Comparison of ENCODE assay signal across 8 cellular contexts in genomic region chr11:57777969-57778317, GRCh38. TPM values are rescaled to one million over a fixed set of nuclear protein-coding genes. Genes with fewer than 3 reads are reported as not detected.
DNase-seq lines count a peak whose midpoint lies in the region; ATAC-seq and TF ChIP-seq lines count a peak whose summit lies in the region.

No MANE protein-coding gene starts in this region.

- no peak overlapping the region for H3K23ac ChIP-seq in neuronal stem cell (ENCODE audit: low read depth, low read length, poor library complexity)

- H3K79me1 ChIP-seq in neuronal stem cell (ENCODE audit: low read depth, low read length), result no peaks in the 10 kb centered on the region

- H2BK12ac ChIP-seq in neuronal stem cell (ENCODE audit: low read length), result no peak overlapping the region

- POLR2A ChIA-PET in A673 (lab: Charles Lee; ENCODE audit: low non-redundant PET), result interaction anchor here (1.1 kb wide), 1 partner anchor 10 kb away, joined by 17 read pairs; no protein-coding TSS in a partner anchor

- H2AK5ac ChIP-seq in neuronal stem cell (ENCODE audit: low read depth, low read length), result no peak overlapping the region

- peak overlapping the region; percentile 91 for H3K27ac ChIP-seq in A673 (ENCODE audit: low read depth, low read length, poor library complexity, severe bottlenecking)
- H3K27ac ChIP-seq in RWPE2 (ENCODE audit: poor library complexity, severe bottlenecking), result peak overlapping the region; percentile 93
- H3K27ac ChIP-seq in neuronal stem cell (replicated peaks; ENCODE audit: low read length), result peak overlapping the region; percentile 97

- 0 out of 3 replicates have a peak, but pooled peaks have one; percentile 3 for ATAC-seq in RWPE2 (ENCODE audit: low read depth)
- ATAC-seq in GM19328 (IDR thresholded peaks at IDR 0.05; ENCODE audit: unreplicated experiment), result no peak

- intact Hi-C loops in A673 (cut with micrococcal nuclease; ENCODE audit: unreplicated experiment), result loop anchor here (2.0 kb wide), 1 partner anchor 15 kb away; no protein-coding TSS in a partner anchor

- no peak overlapping the region for H4K91ac ChIP-seq in neuronal stem cell (ENCODE audit: low read depth, low read length, poor library complexity)

- H3K4me3 ChIP-seq in A673 (ENCODE audit: low read depth, low read length, poor library complexity, severe bottlenecking) (peak overlapping the region; percentile 14), RWPE2 (ENCODE audit: severe bottlenecking) (no peak overlapping the region), fibroblast of the aortic adventitia (ENCODE audit: low read depth, low read length) (peak overlapping the region; percentile 47), neuronal stem cell (ENCODE audit: low read length in 2 of 2) (peak overlapping the region in 1 of 2 donors; percentile 25)

- peaks cover 61% of the 10 kb centered on the region for H3K4me1 ChIP-seq in A673 (ENCODE audit: insufficient read depth, low read length, poor library complexity, severe bottlenecking)
- peaks cover 94% of the 10 kb centered on the region for H3K4me1 ChIP-seq in RWPE2 (ENCODE audit: insufficient read depth, poor library complexity, severe bottlenecking)
- peaks cover 29 to 35% of the 10 kb centered on the region in 2 donors for H3K4me1 ChIP-seq in neuronal stem cell (ENCODE audit: control insufficient read depth in 2 of 2, insufficient read depth in 1 of 2, low read depth in 1 of 2, low read length in 2 of 2)

- WGBS in neuronal stem cell (ENCODE audit: extremely low coverage in 2 of 2, insufficient read length in 2 of 2, insufficient replicate concordance in 1 of 2), 2 donors, result no CpG with 5 or more reads among the region's 3 CpGs

- no peak overlapping the region for H4K8ac ChIP-seq in neuronal stem cell (ENCODE audit: low read depth, low read length)

- H2BK15ac ChIP-seq in neuronal stem cell (ENCODE audit: low read length), result no peak overlapping the region

- H3K4ac ChIP-seq in neuronal stem cell (ENCODE audit: low read length), result no peak overlapping the region

- no peak overlapping the region for H2BK120ac ChIP-seq in neuronal stem cell (ENCODE audit: low read depth, low read length)

- TSS peak; percentile 87 for BruUV-seq in A673 (replicated peaks; lab: Mats Ljungman, UMichigan)

- peak overlapping the region; percentile 28 for H3K4me2 ChIP-seq in neuronal stem cell (ENCODE audit: insufficient read depth, low read length, poor library complexity, severe bottlenecking)

- H2AFZ ChIP-seq in neuronal stem cell (ENCODE audit: low read length), result peak overlapping the region; percentile 5

- H3K27me3 ChIP-seq in A673 (replicated peaks; ENCODE audit: insufficient read depth, low read depth, low read length, poor library complexity) (no peaks in the 10 kb centered on the region), RWPE2 (ENCODE audit: insufficient read depth, poor library complexity, severe bottlenecking) (no peaks in the 10 kb centered on the region), neuronal stem cell (ENCODE audit: control insufficient read depth in 3 of 3, insufficient read depth in 3 of 3, low read depth in 1 of 3, low read length in 3 of 3) (no peaks in the 10 kb centered on the region)

- no peak overlapping the region for H3K14ac ChIP-seq in neuronal stem cell (ENCODE audit: low read length)

- H3K36me3 ChIP-seq in A673 (ENCODE audit: insufficient read depth, low read length, poor library complexity, severe bottlenecking), result no peaks in the 10 kb centered on the region
- peaks cover 15% of the 10 kb centered on the region; the same call in 1 of the 2 replicates for H3K36me3 ChIP-seq in RWPE2 (ENCODE audit: low read depth)
- H3K36me3 ChIP-seq in neuronal stem cell (replicated peaks in 1 of 2; ENCODE audit: control insufficient read depth in 2 of 2, insufficient read depth in 2 of 2, low read length in 2 of 2), result peaks cover 0 to 39% of the 10 kb centered on the region in 2 donors

- DNase-seq in A673 (ENCODE audit: low spot score), result no peak
- DNase-seq in RWPE2 (ENCODE audit: low spot score), result no peak
- no peak for DNase-seq in fibroblast of the aortic adventitia (ENCODE audit: low read depth)
- DNase-seq in neuronal stem cell (ENCODE audit: low spot score), result no peak
- DNase-seq in stimulated activated naive CD4-positive, alpha-beta T cell (lab: John Stamatoyannopoulos, UW), result no peak
- no peak for DNase-seq in EL
- no peak for DNase-seq in NCI-H2081 (lab: John Stamatoyannopoulos, UW)

- CTCF ChIA-PET in A673 (lab: Charles Lee), result interaction anchor here (1.0 to 2.0 kb wide), 3 partner anchors 17 to 136 kb away, joined by 4 to 27 read pairs (median 4); partner anchors contain the start of gene CTNND1

- no peak overlapping the region for H2BK5ac ChIP-seq in neuronal stem cell (ENCODE audit: low read length)

- no peak overlapping the region for H3K9ac ChIP-seq in neuronal stem cell (ENCODE audit: low read depth, low read length, poor library complexity)

- no peak for TF ChIP-seq CTCF in A673 (conservative IDR thresholded peaks at IDR 0.05; ENCODE audit: low read depth, low read length)
- no peak for TF ChIP-seq CTCF in RWPE2 (IDR thresholded peaks at IDR 0.05; ENCODE audit: poor library complexity, severe bottlenecking)
- TF ChIP-seq CTCF in fibroblast of the aortic adventitia (IDR thresholded peaks at IDR 0.05; ENCODE audit: insufficient read depth, low read length), result no peak

- H3K18ac ChIP-seq in neuronal stem cell (ENCODE audit: low read length), result no peak overlapping the region

- H3K9me3 ChIP-seq in A673 (ENCODE audit: low read depth, low read length, poor library complexity, severe bottlenecking), result no peaks in the 10 kb centered on the region
- H3K9me3 ChIP-seq in RWPE2 (ENCODE audit: severe bottlenecking), result no peaks in the 10 kb centered on the region
- no peaks in the 10 kb centered on the region for H3K9me3 ChIP-seq in neuronal stem cell (replicated peaks in 1 of 2; ENCODE audit: control insufficient read depth in 2 of 2, insufficient read depth in 1 of 2, low read depth in 1 of 2, low read length in 2 of 2)

RNA-seq across cellular contexts. Expression of gene CTNND1, which starts 16.3 kb away (rescaled TPM):
- total RNA-seq in A673 (2021) (133 and 174 TPM in 2 replicates), fibroblast of the aortic adventitia (ENCODE audit: low replicate concordance) (83.1 and 169 TPM in 2 replicates)
- polyA plus RNA-seq in neuronal stem cell (2013, experiment 1 of 2), result 80.5 TPM
- 79.9 TPM for polyA plus RNA-seq in neuronal stem cell (2013, experiment 2 of 2)

RNA-seq across cellular contexts. Expression of gene BTBD18, which starts 26.3 kb away (rescaled TPM):
- total RNA-seq in A673 (2021) (not detected in 2 replicates), fibroblast of the aortic adventitia (ENCODE audit: low replicate concordance) (0.09 TPM in 1 of 2 replicates, not detected in the other)
- polyA plus RNA-seq in neuronal stem cell (2013, experiment 1 of 2), result not detected
- not detected for polyA plus RNA-seq in neuronal stem cell (2013, experiment 2 of 2)

RNA-seq across cellular contexts. Expression of gene SELENOH, which starts 36.7 kb away (rescaled TPM):
- total RNA-seq in A673 (2021) (192 and 212 TPM in 2 replicates), fibroblast of the aortic adventitia (ENCODE audit: low replicate concordance) (63.4 and 139 TPM in 2 replicates)
- 227 TPM for polyA plus RNA-seq in neuronal stem cell (2013, experiment 1 of 2)
- 230 TPM for polyA plus RNA-seq in neuronal stem cell (2013, experiment 2 of 2)
